ENCODE assay signal across 19 cellular contexts in the genomic region with DNA sequence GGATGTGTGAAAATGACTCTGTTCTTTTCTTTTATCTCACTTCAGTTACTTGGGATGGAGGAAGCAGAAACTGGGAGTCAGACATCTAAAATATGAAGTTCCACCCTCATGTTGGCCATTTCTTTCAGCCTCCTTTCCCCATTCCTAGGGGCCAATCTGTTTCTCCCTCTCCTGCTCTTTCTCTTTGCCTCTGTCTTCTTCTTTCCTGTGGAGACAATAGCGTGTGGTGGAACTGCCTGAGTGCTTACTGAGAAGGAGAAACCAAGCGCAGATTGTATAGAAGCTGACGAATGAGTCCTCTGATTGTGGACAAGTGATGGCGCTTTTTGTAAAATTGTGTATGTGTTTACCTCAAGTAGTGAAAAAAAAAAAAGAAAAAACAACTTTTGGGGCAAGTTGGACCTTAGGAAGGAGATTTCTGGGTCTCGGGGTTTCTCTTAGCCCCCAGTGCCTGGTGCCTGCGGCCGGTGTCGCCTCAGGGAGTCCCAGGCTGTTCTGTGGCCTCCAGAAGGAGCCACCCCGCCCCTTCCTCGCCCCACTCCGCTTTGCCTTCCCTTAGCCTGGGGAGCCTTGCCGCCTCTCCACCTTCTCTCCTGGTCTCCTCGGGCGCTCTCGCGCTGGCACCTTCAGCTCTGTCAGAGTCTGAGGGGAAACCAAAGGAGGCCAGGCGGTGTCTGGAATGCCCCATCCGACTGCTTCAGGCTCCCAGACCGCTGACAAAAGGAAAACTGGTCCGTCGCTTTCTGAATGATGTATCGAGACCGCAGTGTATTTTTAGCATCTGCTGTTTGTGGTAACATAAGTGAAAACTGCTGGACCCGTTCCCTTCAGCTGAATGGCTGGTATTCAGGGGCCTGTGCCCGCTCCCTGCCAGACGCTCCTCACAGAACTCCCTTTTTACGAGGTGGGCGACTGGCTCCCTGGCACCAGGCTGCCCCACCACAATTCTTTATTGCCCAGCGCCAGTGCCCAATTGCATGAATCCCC. TPM values are rescaled to one million over a fixed set of nuclear protein-coding genes. Genes with fewer than 3 reads are reported as not detected.
DNase-seq lines count a peak whose midpoint lies in the region; ATAC-seq and TF ChIP-seq lines count a peak whose summit lies in the region.
"Had no signal": no experiment of that assay in that cellular context is flagged by ENCODE, and none has a peak within 500 bp of the region (broad histone marks: within the 10 kb centered on the region; RNA-seq: fewer than 3 reads in every experiment).

No MANE protein-coding gene starts in this region.

- H3K4me3 ChIP-seq in hepatocyte (no peak overlapping the region), uterus (no peak overlapping the region)
- H3K4me3 ChIP-seq: ascending aorta, mucosa of descending colon had no signal

- intact Hi-C loops in uterus (cut with DNase I; ENCODE audit: low total_unique reads), result no loop called here

- peaks cover 5% of the 10 kb centered on the region for H3K4me1 ChIP-seq in hepatocyte (ENCODE audit: insufficient read depth)
- H3K4me1 ChIP-seq in uterus, result no peaks in the 10 kb centered on the region

- no peak for ATAC-seq in HG03039 (IDR thresholded peaks at IDR 0.05; ENCODE audit: unreplicated experiment)
- ATAC-seq in GM21786 (IDR thresholded peaks at IDR 0.05; ENCODE audit: unreplicated experiment), result no peak
- ATAC-seq: mucosa of descending colon, WTC11 had no signal

- no peak for TF ChIP-seq POLR2A in uterus (IDR thresholded peaks at IDR 0.05)

- H3K9me3 ChIP-seq in hepatocyte (ENCODE audit: low read depth), result no peaks in the 10 kb centered on the region
- H3K9me3 ChIP-seq in uterus, result no peaks in the 10 kb centered on the region
- H3K9me3 ChIP-seq: ascending aorta, mucosa of descending colon had no signal

- H3K36me3 ChIP-seq in hepatocyte (replicated peaks; ENCODE audit: insufficient read depth, low read depth) (no peaks in the 10 kb centered on the region), uterus (no peaks in the 10 kb centered on the region)
- H3K36me3 ChIP-seq: ascending aorta had no signal

- DNase-seq in EH (ENCODE audit: low read depth) (peak; percentile 92), hepatocyte (ENCODE audit: low spot score) (peak; percentile 29), substantia nigra (lab: John Stamatoyannopoulos, UW) (peak in 41 of 49 donors; percentile 9 to 68 (median 37)), uterus (no peak), NCI-H345 (lab: John Stamatoyannopoulos, UW) (no peak)
- DNase-seq: cortex of kidney, DMS79 treated with DMSO at 0.1 percent for 48 hours, erythroblast, mucosa of descending colon, NCI-H2029, small intestine had no signal

- 86% methylated on average over 29 of the region's 29 CpGs for WGBS in hepatocyte (ENCODE audit: low lambda C conversion rate, missing lambda C conversion rate)

- no peak overlapping the region for H3K4me2 ChIP-seq in hepatocyte

- no peaks in the 10 kb centered on the region for H3K79me2 ChIP-seq in hepatocyte

- H3K27me3 ChIP-seq in hepatocyte, result no peaks in the 10 kb centered on the region
- H3K27me3 ChIP-seq in uterus, result no peaks in the 10 kb centered on the region
- H3K27me3 ChIP-seq: ascending aorta had no signal

- TF ChIP-seq CTCF in hepatocyte (IDR thresholded peaks at IDR 0.05; ENCODE audit: poor library complexity), result no peak
- no peak for TF ChIP-seq CTCF in uterus (IDR thresholded peaks at IDR 0.05)

- H2AFZ ChIP-seq in hepatocyte, result no peak overlapping the region

- H3K27ac ChIP-seq in angular gyrus (ENCODE audit: low read depth, low read length) (peak overlapping the region; percentile 98), hepatocyte (peak overlapping the region; percentile 70), substantia nigra (ENCODE audit: low read depth, low read length, poor library complexity, severe bottlenecking) (peak overlapping the region; percentile 97), uterus (no peak overlapping the region)
- H3K27ac ChIP-seq: ascending aorta, C4-2B had no signal

- H4K20me1 ChIP-seq in hepatocyte (ENCODE audit: insufficient read depth, poor library complexity, severe bottlenecking), result no peaks in the 10 kb centered on the region

- H3K9me2 ChIP-seq in hepatocyte (replicated peaks; ENCODE audit: insufficient read depth), result no peaks in the 10 kb centered on the region

RNA-seq across cellular contexts. Expression of a gene that starts 30.1 kb away (rescaled TPM):
- total RNA-seq in hepatocyte (2.0 and 5.2 TPM in 2 replicates), uterus (10 to 100 TPM in 1 of 4 donors, 1 to 10 TPM in 1, not detected in 2; 1.4 to 42.2 TPM)
- polyA plus RNA-seq in hepatocyte, result 3.5 and 9.8 TPM in 2 replicates
- total RNA-seq: ascending aorta had no signal

RNA-seq across cellular contexts. Expression of a gene that starts 46.2 kb away (rescaled TPM):
- total RNA-seq in hepatocyte (4.5 and 5.7 TPM in 2 replicates), uterus (1 to 10 TPM in 3 of 4 donors, under 1 TPM in 1; 0.88 to 5.4 (median 5.2) TPM)
- polyA plus RNA-seq in hepatocyte, result 1.5 and 3.1 TPM in 2 replicates
- total RNA-seq: activated CD8-positive, alpha-beta memory T cell treated with anti-CD3 and anti-CD28 coated beads for 36 hours; ascending aorta; HT1080 had no signal

RNA-seq across cellular contexts. Expression of a gene that starts 56.3 kb away (rescaled TPM):
- 4.7 and 4.9 TPM in 2 replicates for total RNA-seq in hepatocyte
- polyA plus RNA-seq in hepatocyte, result 3.4 and 4.8 TPM in 2 replicates
- total RNA-seq in uterus, result 10 to 100 TPM in 1 of 4 donors, under 1 TPM in 1, not detected in 2; 0.70 to 25.0 TPM
- total RNA-seq: ascending aorta had no signal

Comparison
In these comparisons a context has a peak if more than half of its experiments do, and no peak if none do; other contexts are left out.
1. DNase-seq: peak in EH (single experiment), hepatocyte (single experiment) and substantia nigra (41 of 49); none in uterus (0 of 2) and NCI-H345 (single experiment).
2. H3K27ac ChIP-seq: peak in angular gyrus (single experiment), hepatocyte (single experiment) and substantia nigra (single experiment); none in uterus (0 of 2).